8 cellular contexts compared by ENCODE assay signal in the genomic region with DNA sequence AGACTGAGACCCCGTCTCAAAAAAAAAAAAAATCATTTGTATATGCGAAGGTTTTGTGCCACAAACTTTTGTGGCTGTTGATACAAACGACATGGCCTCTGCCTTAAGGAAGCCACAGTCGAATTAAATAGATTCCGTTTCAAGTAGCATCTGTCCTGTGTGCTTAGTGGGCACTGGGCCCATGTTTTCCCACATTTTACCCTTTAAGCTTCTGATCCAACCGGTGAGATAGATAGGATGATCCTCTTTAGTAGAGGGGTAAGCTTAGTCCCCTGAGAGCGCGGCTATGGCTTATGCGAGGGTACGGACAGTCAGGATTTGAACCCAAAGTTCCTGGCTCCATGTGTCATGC. TPM values are rescaled to one million over a fixed set of nuclear protein-coding genes. Genes with fewer than 3 reads are reported as not detected.
DNase-seq lines count a peak whose midpoint lies in the region; ATAC-seq and TF ChIP-seq lines count a peak whose summit lies in the region.

No MANE protein-coding gene starts in this region.

- in situ Hi-C loops in GM13976 (cut with MboI; ENCODE audit: low sequenced_read_pairs, unreplicated experiment): no loop called here
- in situ Hi-C loops in ACHN (cut with HindIII; ENCODE audit: low pct_ligation_motif_present, low pct_unique_long_range_greater_than_20kb, low sequenced_read_pairs): no loop called here

- H4K8ac ChIP-seq in neuronal stem cell (ENCODE audit: low read depth, low read length): no peak overlapping the region

- H3K9ac ChIP-seq in MM.1S (ENCODE audit: low read length) (peak overlapping the region; percentile 84; the same call in 1 of the 2 replicates), neuronal stem cell (ENCODE audit: low read depth, low read length, poor library complexity) (peak overlapping the region; percentile 5)

- no peak overlapping the region for H2AK5ac ChIP-seq in neuronal stem cell (ENCODE audit: low read depth, low read length)

- no peak overlapping the region for H3K18ac ChIP-seq in neuronal stem cell (ENCODE audit: low read length)

- H2BK15ac ChIP-seq in neuronal stem cell (ENCODE audit: low read length): no peak overlapping the region

- CTCF ChIA-PET in CD4-positive, alpha-beta T cell (lab: Charles Lee): interaction anchor here (1.0 to 2.2 kb wide), 7 partner anchors 11 to 145 kb away, joined by 3 to 17 read pairs (median 3); a partner anchor contains a TSS

- H3K9me3 Mint-ChIP-seq in CD4-positive, alpha-beta T cell: no peaks in the 10 kb centered on the region

- peaks cover 5% of the 10 kb centered on the region; the same call in 1 of the 2 replicates for H3K4me1 ChIP-seq in MM.1S (ENCODE audit: low read length)
- H3K4me1 ChIP-seq in neuronal stem cell (ENCODE audit: control insufficient read depth in 2 of 2, insufficient read depth in 1 of 2, low read depth in 1 of 2, low read length in 2 of 2): peaks cover 0 to 3% of the 10 kb centered on the region in 2 donors

- H2AFZ ChIP-seq in MM.1S (ENCODE audit: low read length) (peak overlapping the region; percentile 89), neuronal stem cell (ENCODE audit: low read length) (peak overlapping the region; percentile 90)

- POLR2A ChIA-PET in CD4-positive, alpha-beta T cell (lab: Charles Lee): interaction anchor here (0.9 to 3.4 kb wide), 18 partner anchors 12 to 717 kb away, joined by 3 to 69 read pairs (median 5); a partner anchor contains a TSS

- peaks cover 29% of the 10 kb centered on the region for H3K4me1 Mint-ChIP-seq in CD4-positive, alpha-beta T cell (ENCODE audit: low read depth)

- H2BK5ac ChIP-seq in neuronal stem cell (ENCODE audit: low read length): no peak overlapping the region

- no peak overlapping the region for H3K4ac ChIP-seq in neuronal stem cell (ENCODE audit: low read length)

- no peaks in the 10 kb centered on the region for H3K79me1 ChIP-seq in neuronal stem cell (ENCODE audit: low read depth, low read length)

- H3K4me3 ChIP-seq in MM.1S (ENCODE audit: low read length) (peak overlapping the region; percentile 76), dorsolateral prefrontal cortex (peak overlapping the region; percentile 59 to 98 (median 88)), neuronal stem cell (ENCODE audit: low read length in 2 of 2) (peak overlapping the region in 1 of 2 donors; percentile 62)

- no peaks in the 10 kb centered on the region for H3K27me3 Mint-ChIP-seq in CD4-positive, alpha-beta T cell

- no peaks in the 10 kb centered on the region for H3K79me2 ChIP-seq in MM.1S (ENCODE audit: low read length)

- H3K14ac ChIP-seq in neuronal stem cell (ENCODE audit: low read length): no peak overlapping the region

- no peaks in the 10 kb centered on the region for H3K36me3 ChIP-seq in MM.1S (replicated peaks; ENCODE audit: insufficient read depth, low read length)
- H3K36me3 ChIP-seq in neuronal stem cell (replicated peaks in 1 of 2; ENCODE audit: control insufficient read depth in 2 of 2, insufficient read depth in 2 of 2, low read length in 2 of 2): peaks cover 1 to 12% of the 10 kb centered on the region in 2 donors

- H2BK12ac ChIP-seq in neuronal stem cell (ENCODE audit: low read length): no peak overlapping the region

- peak overlapping the region; percentile 91 for H3K27ac Mint-ChIP-seq in CD4-positive, alpha-beta T cell

- ATAC-seq in CD4-positive, alpha-beta T cell (ENCODE audit: poor library complexity): no peak

- peak overlapping the region; percentile 92 for H3K4me3 Mint-ChIP-seq in CD4-positive, alpha-beta T cell

- peak overlapping the region; percentile 66 for H3K4me2 ChIP-seq in MM.1S (ENCODE audit: low read depth, low read length)
- peak overlapping the region; percentile 66 for H3K4me2 ChIP-seq in neuronal stem cell (ENCODE audit: insufficient read depth, low read length, poor library complexity, severe bottlenecking)

- no peak for TF ChIP-seq CTCF in CD4-positive, alpha-beta T cell (IDR thresholded peaks at IDR 0.05)
- TF ChIP-seq CTCF in MM.1S (IDR thresholded peaks at IDR 0.05; ENCODE audit: low read length) (no peak), dorsolateral prefrontal cortex (IDR thresholded peaks at IDR 0.05 in 54 of 56, conservative IDR thresholded peaks at IDR 0.05 in 2 of 56; ENCODE audit: low read depth in 1 of 56, partially characterized antibody in 56 of 56) (no peak), GM13976 (IDR thresholded peaks at IDR 0.05; ENCODE audit: borderline replicate concordance, control extremely low read depth, extremely low read depth, insufficient read depth, missing control alignments) (no peak)

- no peaks in the 10 kb centered on the region for H3K27me3 ChIP-seq in CD4-positive, alpha-beta T cell (ENCODE audit: control insufficient read depth, insufficient read depth, low read length)
- H3K27me3 ChIP-seq in MM.1S (replicated peaks; ENCODE audit: insufficient read depth, low read length): no peaks in the 10 kb centered on the region
- no peaks in the 10 kb centered on the region for H3K27me3 ChIP-seq in dorsolateral prefrontal cortex
- H3K27me3 ChIP-seq in neuronal stem cell (ENCODE audit: control insufficient read depth in 3 of 3, insufficient read depth in 3 of 3, low read depth in 1 of 3, low read length in 3 of 3): no peaks in the 10 kb centered on the region

- no peak for DNase-seq in CD4-positive, alpha-beta T cell
- DNase-seq in MM.1S (no peak), dorsolateral prefrontal cortex (no peak), neuronal stem cell (ENCODE audit: low spot score) (no peak), GM13976 (ENCODE audit: low spot score) (no peak), kidney tubule cell (ENCODE audit: low spot score) (no peak), OCI-M1 (lab: John Stamatoyannopoulos, UW) (no peak), ACHN (no peak)

- peak overlapping the region; percentile 62 for H3K27ac ChIP-seq in CD4-positive, alpha-beta T cell (ENCODE audit: low read depth, low read length)
- peak overlapping the region; percentile 55; the same call in 1 of the 2 replicates for H3K27ac ChIP-seq in MM.1S (ENCODE audit: low read length)
- peak overlapping the region in 54 of 59 donors; percentile 89 to 99 (median 98) for H3K27ac ChIP-seq in dorsolateral prefrontal cortex
- H3K27ac ChIP-seq in neuronal stem cell (replicated peaks; ENCODE audit: low read length): no peak overlapping the region

- no peak overlapping the region for H4K91ac ChIP-seq in neuronal stem cell (ENCODE audit: low read depth, low read length, poor library complexity)

- intact Hi-C loops in CD4-positive, alpha-beta T cell (cut with DNase I, micrococcal nuclease): loop anchor here in 1 of 2 experiments (1.0 kb wide), 1 partner anchor 35 kb away; a partner anchor contains a TSS
- intact Hi-C loops in dorsolateral prefrontal cortex (cut with DNase I): loop anchor here (2.0 to 5.0 kb wide), 3 partner anchors 34 to 36 kb away; a partner anchor contains a TSS

- H3K9me2 ChIP-seq in MM.1S (replicated peaks; ENCODE audit: insufficient read depth, low read length): no peaks in the 10 kb centered on the region

- no peak overlapping the region for H2BK120ac ChIP-seq in neuronal stem cell (ENCODE audit: low read depth, low read length)

- no peaks in the 10 kb centered on the region for H3K9me3 ChIP-seq in CD4-positive, alpha-beta T cell (ENCODE audit: control insufficient read depth, low read length)
- H3K9me3 ChIP-seq in MM.1S (replicated peaks; ENCODE audit: insufficient read depth, low read length): no peaks in the 10 kb centered on the region
- H3K9me3 ChIP-seq in neuronal stem cell (replicated peaks in 1 of 2; ENCODE audit: control insufficient read depth in 2 of 2, insufficient read depth in 1 of 2, low read depth in 1 of 2, low read length in 2 of 2): peaks cover 0 to 4% of the 10 kb centered on the region in 2 donors

- no CpG with 5 or more reads among the region's 10 CpGs for WGBS in neuronal stem cell (ENCODE audit: extremely low coverage in 2 of 2, insufficient read length in 2 of 2, insufficient replicate concordance in 1 of 2), 2 donors

- peaks cover 9% of the 10 kb centered on the region for H3K36me3 Mint-ChIP-seq in CD4-positive, alpha-beta T cell (ENCODE audit: low read depth)

- H4K20me1 ChIP-seq in MM.1S (ENCODE audit: insufficient read depth, low read length): no peaks in the 10 kb centered on the region

- H3F3A ChIP-seq in MM.1S (ENCODE audit: insufficient read depth, low read length): 0 out of 2 replicates have a peak, but pooled peaks cover 6% of the 10 kb centered on the region

- no peak overlapping the region for H3K23ac ChIP-seq in neuronal stem cell (ENCODE audit: low read depth, low read length, poor library complexity)

RNA-seq across cellular contexts. Expression of a gene that starts 0.8 kb away (rescaled TPM):
- total RNA-seq in CD4-positive, alpha-beta T cell: 10 to 100 TPM; 56.9 to 63.3 TPM
- total RNA-seq in dorsolateral prefrontal cortex: 100 to 1,000 TPM in 56 of 120 experiments, 10 to 100 TPM in 64; 63.3 to 177 (median 99.3) TPM
- 80.5 TPM for polyA plus RNA-seq in neuronal stem cell (2013, experiment 1 of 2)
- polyA plus RNA-seq in neuronal stem cell (2013, experiment 2 of 2): 84.2 TPM

RNA-seq across cellular contexts. Expression of a gene that starts 12.6 kb away (rescaled TPM):
- 10 to 100 TPM; 13.1 to 14.1 TPM for total RNA-seq in CD4-positive, alpha-beta T cell
- total RNA-seq in dorsolateral prefrontal cortex: 10 to 100 TPM; 58.7 to 87.3 (median 69.6) TPM
- 19.9 TPM for polyA plus RNA-seq in neuronal stem cell (2013, experiment 1 of 2)
- polyA plus RNA-seq in neuronal stem cell (2013, experiment 2 of 2): 19.4 TPM

RNA-seq across cellular contexts. Expression of a gene that starts 34.3 kb away (rescaled TPM):
- 10 to 100 TPM in 1 of 2 experiments, 1 to 10 TPM in 1; 8.5 to 11.8 TPM for total RNA-seq in CD4-positive, alpha-beta T cell
- total RNA-seq in dorsolateral prefrontal cortex: 10 to 100 TPM; 15.7 to 35.8 (median 22.7) TPM
- 16.5 TPM for polyA plus RNA-seq in neuronal stem cell (2013, experiment 1 of 2)
- polyA plus RNA-seq in neuronal stem cell (2013, experiment 2 of 2): 17.3 TPM

RNA-seq across cellular contexts. Expression of a gene that starts 34.9 kb away (rescaled TPM):
- total RNA-seq in CD4-positive, alpha-beta T cell: 10 to 100 TPM; 54.6 to 57.6 TPM
- total RNA-seq in dorsolateral prefrontal cortex: 10 to 100 TPM; 38.6 to 73.9 (median 52.6) TPM
- polyA plus RNA-seq in neuronal stem cell (2013, experiment 1 of 2): 48.2 TPM
- 47.3 TPM for polyA plus RNA-seq in neuronal stem cell (2013, experiment 2 of 2)

RNA-seq across cellular contexts. Expression of a gene that starts 35.1 kb away (rescaled TPM):
- total RNA-seq in CD4-positive, alpha-beta T cell: 10 to 100 TPM; 40.0 to 43.8 TPM
- 10 to 100 TPM; 38.6 to 87.0 (median 61.2) TPM for total RNA-seq in dorsolateral prefrontal cortex
- polyA plus RNA-seq in neuronal stem cell (2013, experiment 1 of 2): 14.0 TPM
- 13.4 TPM for polyA plus RNA-seq in neuronal stem cell (2013, experiment 2 of 2)
